8 cellular contexts compared by ENCODE assay signal in the genomic region with DNA sequence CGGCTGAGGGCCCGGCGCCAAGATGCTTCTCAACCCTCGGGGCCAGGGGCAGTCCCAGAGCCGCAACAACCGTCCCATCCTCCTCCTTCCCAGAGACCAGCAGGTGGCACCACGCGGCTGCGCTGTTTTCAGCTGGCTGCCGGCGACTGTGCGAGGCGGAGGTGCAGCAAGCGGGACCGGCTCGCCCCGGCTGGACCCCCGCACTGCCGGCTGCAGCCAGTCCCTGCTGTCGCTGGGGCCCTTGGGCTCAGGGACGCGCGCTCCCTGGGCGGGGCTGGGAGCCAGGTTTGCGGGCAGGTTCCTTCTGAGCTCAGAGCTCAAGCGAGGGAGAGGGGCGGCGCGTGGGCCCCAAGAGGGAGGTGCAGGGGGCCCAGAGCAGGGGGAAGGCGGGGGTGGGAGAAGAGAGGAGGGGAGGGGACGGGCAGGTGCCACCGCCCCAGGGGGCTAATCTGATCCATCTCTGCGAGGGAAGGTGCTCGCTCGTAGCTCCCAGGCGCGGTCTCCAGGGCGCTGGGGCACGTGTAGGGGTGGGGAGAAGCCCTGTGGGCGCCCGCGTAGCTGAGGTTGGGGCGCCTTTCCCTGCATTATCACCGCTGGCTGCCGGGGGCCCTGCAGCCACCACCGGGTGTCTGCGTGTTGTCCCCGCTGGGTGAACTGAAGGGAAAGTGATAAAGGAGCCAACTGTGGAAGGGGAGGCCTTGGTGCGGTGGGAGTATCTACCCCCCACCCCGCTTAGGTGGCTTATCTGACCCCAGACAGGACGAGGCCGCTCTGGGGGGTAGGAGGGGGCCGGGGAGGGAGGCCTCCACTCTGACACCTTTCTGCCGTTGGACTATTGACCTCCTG. TPM values are rescaled to one million over a fixed set of nuclear protein-coding genes. Genes with fewer than 3 reads are reported as not detected.
DNase-seq lines count a peak whose midpoint lies in the region; ATAC-seq and TF ChIP-seq lines count a peak whose summit lies in the region.

No MANE protein-coding gene starts in this region.

- peaks cover 27% of the 10 kb centered on the region for H3K4me1 ChIP-seq in HUES6 (ENCODE audit: control insufficient read depth, insufficient read depth, low read length)
- H3K4me1 ChIP-seq in ovary (ENCODE audit: insufficient read depth): peaks cover 20% of the 10 kb centered on the region
- peaks cover 12 to 31% (median 19%) of the 10 kb centered on the region in 4 donors for H3K4me1 ChIP-seq in tibial artery

- no peaks in the 10 kb centered on the region for H3K9me3 Mint-ChIP-seq in activated naive CD4-positive, alpha-beta T cell treated with anti-CD3 and anti-CD28 coated beads, Interleukin-2, amount 50 U/mL, for 24 hours

- no peak for ATAC-seq in GM21526 (IDR thresholded peaks at IDR 0.05; ENCODE audit: low FRiP score, unreplicated experiment)

- H3K27ac ChIP-seq in HUES6 (ENCODE audit: low read depth, low read length) (no peak overlapping the region), ovary (peak overlapping the region; percentile 43 to 92), tibial artery (peak overlapping the region; percentile 83 to 84)

- H3K27ac Mint-ChIP-seq in activated naive CD4-positive, alpha-beta T cell treated with anti-CD3 and anti-CD28 coated beads, Interleukin-2, amount 50 U/mL, for 24 hours: peak overlapping the region; percentile 93

- 13 to 30% (median 20%) methylated on average over 41 to 54 of the region's 54 CpGs for WGBS in ovary, 3 donors

- no peak for TF ChIP-seq EP300 in ovary (IDR thresholded peaks at IDR 0.05)

- H3K4me3 Mint-ChIP-seq in activated naive CD4-positive, alpha-beta T cell treated with anti-CD3 and anti-CD28 coated beads, Interleukin-2, amount 50 U/mL, for 24 hours: peak overlapping the region; percentile 80

- peaks cover 29% of the 10 kb centered on the region for H3K36me3 Mint-ChIP-seq in activated naive CD4-positive, alpha-beta T cell treated with anti-CD3 and anti-CD28 coated beads, Interleukin-2, amount 50 U/mL, for 24 hours

- no peaks in the 10 kb centered on the region for H3K9me3 ChIP-seq in HUES6 (ENCODE audit: control insufficient read depth, insufficient read depth, low read depth, low read length)
- no peaks in the 10 kb centered on the region for H3K9me3 ChIP-seq in ovary
- H3K9me3 ChIP-seq in tibial artery: no peaks in the 10 kb centered on the region

- DNase-seq in ELR (ENCODE audit: low read depth) (peak; percentile 89), SK-N-DZ (ENCODE audit: low spot score) (peak; percentile 92), glomerular visceral epithelial cell (ENCODE audit: extremely low spot score) (peak; percentile 79), ovary (peak; percentile 89 to 92 (median 90)), tibial artery (peak; percentile 83 to 95)

- TF ChIP-seq CTCF in ovary (IDR thresholded peaks at IDR 0.05) (peak; percentile 64 to 81 (median 79)), tibial artery (IDR thresholded peaks at IDR 0.05) (peak; percentile 64 to 68)

- no peak overlapping the region for H3K9ac ChIP-seq in HUES6 (ENCODE audit: low read length)

- peak; percentile 16 for TF ChIP-seq POLR2A in ovary (IDR thresholded peaks at IDR 0.05)

- no peaks in the 10 kb centered on the region for H3K27me3 Mint-ChIP-seq in activated naive CD4-positive, alpha-beta T cell treated with anti-CD3 and anti-CD28 coated beads, Interleukin-2, amount 50 U/mL, for 24 hours

- H3K27me3 ChIP-seq in HUES6 (ENCODE audit: control insufficient read depth, insufficient read depth, low read length) (no peaks in the 10 kb centered on the region), ovary (no peaks in the 10 kb centered on the region), tibial artery (no peaks in the 10 kb centered on the region)

- intact Hi-C loops in ovary (cut with DNase I) (loop anchor here in 1 of 4 donors (5.0 kb wide), 1 partner anchor 205 kb away; no protein-coding TSS in a partner anchor), tibial artery (cut with DNase I; ENCODE audit: low total_unique reads) (no loop called here)

- H3K4me1 Mint-ChIP-seq in activated naive CD4-positive, alpha-beta T cell treated with anti-CD3 and anti-CD28 coated beads, Interleukin-2, amount 50 U/mL, for 24 hours: peaks cover 83% of the 10 kb centered on the region

- H3K36me3 ChIP-seq in HUES6 (ENCODE audit: control insufficient read depth, insufficient read depth, low read length): peaks cover 47% of the 10 kb centered on the region
- no peaks in the 10 kb centered on the region for H3K36me3 ChIP-seq in ovary
- H3K36me3 ChIP-seq in tibial artery: peaks cover 36 to 82% (median 73%) of the 10 kb centered on the region in 3 donors

- H3K4me3 ChIP-seq in HUES6 (ENCODE audit: low read depth, low read length) (peak overlapping the region; percentile 37; the same call in 1 of the 2 replicates), ovary (peak overlapping the region; percentile 22), tibial artery (peak overlapping the region; percentile 7 to 29)

RNA-seq across cellular contexts. Expression of a gene that starts 24.2 kb away (rescaled TPM):
- 10.1 and 12.0 TPM in 2 replicates for polyA plus RNA-seq in SK-N-DZ (2014; cell fraction: cytosol; rRNA removed)
- 13.6 and 19.3 TPM in 2 replicates for polyA plus RNA-seq in SK-N-DZ (2014; cell fraction: nucleus; rRNA removed)
- total RNA-seq in ovary: 10 to 100 TPM; 43.1 to 82.8 (median 51.6) TPM
- 10 to 100 TPM; 19.5 to 22.2 TPM for polyA plus RNA-seq in ovary

RNA-seq across cellular contexts. Expression of a gene that starts 36.3 kb away (rescaled TPM):
- polyA plus RNA-seq in SK-N-DZ (2014; cell fraction: cytosol; rRNA removed): 25.5 and 36.7 TPM in 2 replicates
- polyA plus RNA-seq in SK-N-DZ (2014; cell fraction: nucleus; rRNA removed): 72.8 and 97.3 TPM in 2 replicates
- 100 to 1,000 TPM in 4 of 7 donors, 10 to 100 TPM in 3; 66.7 to 176 (median 128) TPM for total RNA-seq in ovary
- 100 to 1,000 TPM in 1 of 2 donors, 10 to 100 TPM in 1; 66.1 to 108 TPM for polyA plus RNA-seq in ovary
